In genomic region chr4:69190621-69191020, GRCh38 we compare ENCODE assay signal across 14 cellular contexts. TPM values are rescaled to one million over a fixed set of nuclear protein-coding genes. Genes with fewer than 3 reads are reported as not detected.
"Had no signal": no experiment of that assay in that cellular context is flagged by ENCODE, and none has a peak within 500 bp of the region (broad histone marks: within the 10 kb centered on the region; RNA-seq: fewer than 3 reads in every experiment).

No MANE protein-coding gene starts in this region.

RNA-seq across cellular contexts. Expression of gene UGT2B11, which starts 23.9 kb away (rescaled TPM):
- total RNA-seq: activated B cell treated with CpG ODN at 0.5 μM for 24 hours; activated CD4-positive, alpha-beta memory T cell treated with anti-CD3 and anti-CD28 coated beads for 36 hours; activated CD4-positive, alpha-beta memory T cell treated with anti-CD3 and anti-CD28 coated beads, Interleukin-2, amount 10 ng/mL, durations not matched to agents 7 days and 5 days; activated CD4-positive, alpha-beta T cell treated with anti-CD3 and anti-CD28 coated beads for 36 hours; activated CD4-positive, alpha-beta T cell treated with anti-CD3 and anti-CD28 coated beads, Interleukin-2, amount 10 ng/mL, durations not matched to agents 24 days and 14 days; activated CD4-positive, alpha-beta T cell treated with anti-CD3 and anti-CD28 coated beads, Interleukin-2, amount 10 ng/mL, durations not matched to agents 7 days and 5 days; activated CD8-positive, alpha-beta memory T cell treated with anti-CD3 and anti-CD28 coated beads for 36 hours; activated CD8-positive, alpha-beta memory T cell treated with anti-CD3 and anti-CD28 coated beads, Interleukin-2, amount 10 ng/mL, durations not matched to agents 7 days and 5 days; activated CD8-positive, alpha-beta T cell treated with anti-CD3 and anti-CD28 coated beads for 36 hours; activated CD8-positive, alpha-beta T cell treated with anti-CD3 and anti-CD28 coated beads, Interleukin-2, amount 10 ng/mL, durations not matched to agents 7 days and 5 days; T-helper 1 cell treated with Interleukin-12 subunit alpha and Interleukin-12 subunit beta and Interleukin-4 antibody, amounts not matched to agents 30 ng/mL and 1 ng/mL, for 36 hours; T-helper 17 cell; T-helper 2 cell treated with Interferon-gamma antibody and Interleukin-4, amounts not matched to agents 100 ng/mL and 5 ng/mL, for 36 hours; WTC11 had no signal
